32 cellular contexts compared by ENCODE assay signal in genomic region chr4:33873791-33874190, GRCh38.
"Had no signal": no experiment of that assay in that cellular context is flagged by ENCODE, and none has a peak within 500 bp of the region (broad histone marks: within the 10 kb centered on the region; RNA-seq: fewer than 3 reads in every experiment).

No MANE protein-coding gene starts in this region.

- H3K36me3 Mint-ChIP-seq: activated CD4-positive, alpha-beta memory T cell treated with anti-CD3 and anti-CD28 coated beads for 36 hours; activated CD8-positive, alpha-beta memory T cell treated with anti-CD3 and anti-CD28 coated beads, Interleukin-2, amount 10 ng/mL, durations not matched to agents 7 days and 5 days; T-cell had no signal

- H3K4me1 Mint-ChIP-seq: activated B cell treated with CpG ODN at 0.5 μM for 24 hours; activated CD4-positive, alpha-beta memory T cell treated with anti-CD3 and anti-CD28 coated beads, Interleukin-2, amount 10 ng/mL, durations not matched to agents 7 days and 5 days; activated CD4-positive, alpha-beta T cell treated with anti-CD3 and anti-CD28 coated beads for 36 hours; activated CD4-positive, alpha-beta T cell treated with anti-CD3 and anti-CD28 coated beads, Interleukin-2, amount 10 ng/mL, durations not matched to agents 24 days and 14 days; activated CD4-positive, alpha-beta T cell treated with anti-CD3 and anti-CD28 coated beads, Interleukin-2, amount 10 ng/mL, durations not matched to agents 7 days and 5 days; activated CD8-positive, alpha-beta memory T cell treated with anti-CD3 and anti-CD28 coated beads, Interleukin-2, amount 10 ng/mL, durations not matched to agents 7 days and 5 days; T-cell; T-helper 17 cell; WTC11 had no signal

- H3K27me3 Mint-ChIP-seq: activated B cell treated with CpG ODN at 0.5 μM for 24 hours; activated CD4-positive, alpha-beta memory T cell treated with anti-CD3 and anti-CD28 coated beads for 36 hours; activated CD4-positive, alpha-beta memory T cell treated with anti-CD3 and anti-CD28 coated beads, Interleukin-2, amount 10 ng/mL, durations not matched to agents 7 days and 5 days; activated CD4-positive, alpha-beta T cell treated with anti-CD3 and anti-CD28 coated beads for 36 hours; activated CD4-positive, alpha-beta T cell treated with anti-CD3 and anti-CD28 coated beads, Interleukin-2, amount 10 ng/mL, durations not matched to agents 24 days and 14 days; activated CD4-positive, alpha-beta T cell treated with anti-CD3 and anti-CD28 coated beads, Interleukin-2, amount 10 ng/mL, durations not matched to agents 7 days and 5 days; activated CD8-positive, alpha-beta memory T cell treated with anti-CD3 and anti-CD28 coated beads, Interleukin-2, amount 10 ng/mL, durations not matched to agents 7 days and 5 days; activated CD8-positive, alpha-beta T cell treated with anti-CD3 and anti-CD28 coated beads for 36 hours; T-cell; T-helper 17 cell had no signal

- H3K4me3 Mint-ChIP-seq: activated B cell treated with CpG ODN at 0.5 μM for 24 hours; activated CD4-positive, alpha-beta memory T cell treated with anti-CD3 and anti-CD28 coated beads for 36 hours; activated CD4-positive, alpha-beta memory T cell treated with anti-CD3 and anti-CD28 coated beads, Interleukin-2, amount 10 ng/mL, durations not matched to agents 7 days and 5 days; activated CD4-positive, alpha-beta T cell treated with anti-CD3 and anti-CD28 coated beads for 36 hours; activated CD4-positive, alpha-beta T cell treated with anti-CD3 and anti-CD28 coated beads, Interleukin-2, amount 10 ng/mL, durations not matched to agents 24 days and 14 days; activated CD4-positive, alpha-beta T cell treated with anti-CD3 and anti-CD28 coated beads, Interleukin-2, amount 10 ng/mL, durations not matched to agents 7 days and 5 days; activated CD8-positive, alpha-beta memory T cell treated with anti-CD3 and anti-CD28 coated beads, Interleukin-2, amount 10 ng/mL, durations not matched to agents 7 days and 5 days; activated CD8-positive, alpha-beta T cell treated with anti-CD3 and anti-CD28 coated beads for 36 hours; activated CD8-positive, alpha-beta T cell treated with anti-CD3 and anti-CD28 coated beads, Interleukin-2, amount 10 ng/mL, durations not matched to agents 7 days and 5 days; T-cell; T-helper 1 cell treated with Interleukin-12 subunit alpha and Interleukin-12 subunit beta and Interleukin-4 antibody, amounts not matched to agents 30 μg/mL and 1 μg/mL, for 36 hours; T-helper 17 cell; T-helper 2 cell treated with Interferon-gamma antibody and Interleukin-4, amounts not matched to agents 5 μg/mL and 100 μg/mL, for 36 hours; WTC11 had no signal

- H3K27ac Mint-ChIP-seq: activated B cell treated with CpG ODN at 0.5 μM for 24 hours; activated CD4-positive, alpha-beta memory T cell treated with anti-CD3 and anti-CD28 coated beads for 36 hours; activated CD4-positive, alpha-beta memory T cell treated with anti-CD3 and anti-CD28 coated beads, Interleukin-2, amount 10 ng/mL, durations not matched to agents 7 days and 5 days; activated CD4-positive, alpha-beta T cell treated with anti-CD3 and anti-CD28 coated beads for 36 hours; activated CD4-positive, alpha-beta T cell treated with anti-CD3 and anti-CD28 coated beads, Interleukin-2, amount 10 ng/mL, durations not matched to agents 24 days and 14 days; activated CD4-positive, alpha-beta T cell treated with anti-CD3 and anti-CD28 coated beads, Interleukin-2, amount 10 ng/mL, durations not matched to agents 7 days and 5 days; activated CD8-positive, alpha-beta memory T cell treated with anti-CD3 and anti-CD28 coated beads, Interleukin-2, amount 10 ng/mL, durations not matched to agents 7 days and 5 days; activated CD8-positive, alpha-beta T cell treated with anti-CD3 and anti-CD28 coated beads for 36 hours; activated CD8-positive, alpha-beta T cell treated with anti-CD3 and anti-CD28 coated beads, Interleukin-2, amount 10 ng/mL, durations not matched to agents 7 days and 5 days; T-cell; T-helper 1 cell treated with Interleukin-12 subunit alpha and Interleukin-12 subunit beta and Interleukin-4 antibody, amounts not matched to agents 30 μg/mL and 1 μg/mL, for 36 hours; T-helper 17 cell; T-helper 2 cell treated with Interferon-gamma antibody and Interleukin-4, amounts not matched to agents 5 μg/mL and 100 μg/mL, for 36 hours; WTC11 had no signal

- DNase-seq: activated B cell treated with CpG ODN at 0.5 μM for 24 hours; activated CD4-positive, alpha-beta memory T cell treated with anti-CD3 and anti-CD28 coated beads for 36 hours; activated CD4-positive, alpha-beta memory T cell treated with anti-CD3 and anti-CD28 coated beads, Interleukin-2, amount 10 ng/mL, durations not matched to agents 7 days and 5 days; activated CD4-positive, alpha-beta T cell treated with anti-CD3 and anti-CD28 coated beads for 1 hour; activated CD4-positive, alpha-beta T cell treated with anti-CD3 and anti-CD28 coated beads for 36 hours; activated CD4-positive, alpha-beta T cell treated with anti-CD3 and anti-CD28 coated beads for 4 hours; activated CD4-positive, alpha-beta T cell treated with anti-CD3 and anti-CD28 coated beads for 48 hours; activated CD4-positive, alpha-beta T cell treated with anti-CD3 and anti-CD28 coated beads, Interleukin-2, amount 10 ng/mL, durations not matched to agents 24 days and 14 days; activated CD4-positive, alpha-beta T cell treated with anti-CD3 and anti-CD28 coated beads, Interleukin-2, amount 10 ng/mL, durations not matched to agents 7 days and 5 days; activated CD4-positive, alpha-beta T cell treated with anti-CD3 and anti-CD28 coated beads, Interleukin-2, amount 50 U/mL, for 1 hour; activated CD4-positive, alpha-beta T cell treated with anti-CD3 and anti-CD28 coated beads, Interleukin-2, amount 50 U/mL, for 4 hours; activated CD4-positive, alpha-beta T cell treated with anti-CD3 and anti-CD28 coated beads, Interleukin-2, amount 50 U/mL, for 48 hours; activated CD4-positive, CD25-positive, alpha-beta regulatory T cell; activated CD4-positive, CD25-positive, alpha-beta regulatory T cell treated with anti-CD3 and anti-CD28 coated beads, Interleukin-2, amount 50 U/mL, for 72 hours; activated CD8-positive, alpha-beta memory T cell treated with anti-CD3 and anti-CD28 coated beads for 24 hours; activated CD8-positive, alpha-beta memory T cell treated with anti-CD3 and anti-CD28 coated beads, Interleukin-2, amount 10 ng/mL, durations not matched to agents 7 days and 5 days; activated CD8-positive, alpha-beta memory T cell treated with anti-CD3 and anti-CD28 coated beads, Interleukin-2, amount 50 U/mL, for 4 hours; activated CD8-positive, alpha-beta memory T cell treated with anti-CD3 and anti-CD28 coated beads, Interleukin-2, amount 50 U/mL, for 48 hours; activated CD8-positive, alpha-beta T cell treated with anti-CD3 and anti-CD28 coated beads for 36 hours; activated CD8-positive, alpha-beta T cell treated with anti-CD3 and anti-CD28 coated beads, Interleukin-2, amount 10 ng/mL, durations not matched to agents 7 days and 5 days; activated T-cell treated with anti-CD3 and anti-CD28 coated beads for 4 hours; T-cell; T-helper 1 cell; T-helper 17 cell; T-helper 2 cell; T-helper 9 cell; T1000; WERI-Rb-1 had no signal

- H3K36me3 ChIP-seq: WERI-Rb-1 had no signal

- H3K27ac ChIP-seq: VCaP, WERI-Rb-1 had no signal
